10 cellular contexts compared by ENCODE assay signal in the genomic region with DNA sequence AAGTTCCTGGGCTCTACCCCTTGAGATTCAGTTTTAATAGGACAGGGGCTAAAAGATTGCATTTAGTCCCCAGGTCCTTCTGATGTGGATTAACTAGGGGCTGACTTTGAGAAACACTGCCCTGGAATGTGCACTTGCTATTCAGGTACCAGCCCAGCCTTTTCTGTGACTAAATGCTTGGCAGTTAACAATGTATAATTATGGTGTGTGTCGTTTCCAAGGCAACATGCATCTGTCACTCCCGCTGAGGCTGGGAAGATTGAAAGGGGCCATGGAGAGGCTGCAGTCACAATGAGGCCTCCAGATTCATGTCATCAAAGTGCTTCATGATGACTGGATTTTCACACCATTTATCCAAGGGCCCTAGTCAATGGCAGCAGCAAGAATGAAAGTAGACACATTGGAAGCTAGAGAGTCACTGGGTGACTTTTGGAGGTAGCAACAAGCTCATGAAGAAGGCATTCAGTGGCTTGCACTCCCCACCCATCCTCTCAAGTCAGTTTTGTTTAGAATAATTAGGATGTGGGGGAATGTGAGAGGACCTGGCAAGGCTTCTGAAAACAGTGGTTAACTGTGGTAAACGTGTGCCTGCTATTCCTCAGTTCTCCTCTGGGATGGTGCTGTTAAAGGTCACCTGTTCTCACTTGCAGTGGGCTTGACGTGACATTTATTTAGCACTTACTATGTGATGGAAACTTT. TPM values are rescaled to one million over a fixed set of nuclear protein-coding genes. Genes with fewer than 3 reads are reported as not detected.
DNase-seq lines count a peak whose midpoint lies in the region; ATAC-seq and TF ChIP-seq lines count a peak whose summit lies in the region.
"Had no signal": no experiment of that assay in that cellular context is flagged by ENCODE, and none has a peak within 500 bp of the region (broad histone marks: within the 10 kb centered on the region; RNA-seq: fewer than 3 reads in every experiment).

No MANE protein-coding gene starts in this region.

- in situ Hi-C loops in Caki2 (cut with HindIII; ENCODE audit: low pct_unique_long_range_greater_than_20kb, low sequenced_read_pairs), result no loop called here
- in situ Hi-C loops in astrocyte of the spinal cord (cut with HindIII; ENCODE audit: low sequenced_read_pairs), result no loop called here

- H3K4me1 ChIP-seq in prostate gland (replicated peaks), result no peaks in the 10 kb centered on the region

- 63% methylated on average over 4 of the region's 4 CpGs for WGBS in prostate gland

- no peak overlapping the region for H3K4me3 Mint-ChIP-seq in activated CD8-positive, alpha-beta memory T cell treated with anti-CD3 and anti-CD28 coated beads, Interleukin-2, amount 10 ng/mL, durations not matched to agents 7 days and 5 days

- TF ChIP-seq CTCF in astrocyte of the spinal cord (IDR thresholded peaks at IDR 0.05; ENCODE audit: low read depth, low read length) (no peak), prostate gland (IDR thresholded peaks at IDR 0.05) (no peak)

- H3K27ac ChIP-seq in prostate gland, result no peak overlapping the region

- H3K27me3 Mint-ChIP-seq in activated CD8-positive, alpha-beta memory T cell treated with anti-CD3 and anti-CD28 coated beads, Interleukin-2, amount 10 ng/mL, durations not matched to agents 7 days and 5 days, result peaks cover 5% of the 10 kb centered on the region

- H3K36me3 Mint-ChIP-seq in activated CD8-positive, alpha-beta memory T cell treated with anti-CD3 and anti-CD28 coated beads, Interleukin-2, amount 10 ng/mL, durations not matched to agents 7 days and 5 days, result no peaks in the 10 kb centered on the region

- H3K27me3 ChIP-seq in MG63 (no peaks in the 10 kb centered on the region), prostate gland (replicated peaks; ENCODE audit: insufficient read depth) (no peaks in the 10 kb centered on the region)
- H3K27me3 ChIP-seq: pancreas had no signal

- CTCF ChIA-PET in activated CD8-positive, alpha-beta memory T cell treated with anti-CD3 and anti-CD28 coated beads, Interleukin-2, amount 10 ng/mL, durations not matched to agents 7 days and 5 days (lab: Charles Lee), result no interaction called here

- no peaks in the 10 kb centered on the region for H3K4me1 Mint-ChIP-seq in activated CD8-positive, alpha-beta memory T cell treated with anti-CD3 and anti-CD28 coated beads, Interleukin-2, amount 10 ng/mL, durations not matched to agents 7 days and 5 days

- H3K9me3 ChIP-seq in MG63, result no peaks in the 10 kb centered on the region
- no peaks in the 10 kb centered on the region for H3K9me3 ChIP-seq in prostate gland
- H3K9me3 ChIP-seq: pancreas had no signal

- H3K27ac Mint-ChIP-seq in activated CD8-positive, alpha-beta memory T cell treated with anti-CD3 and anti-CD28 coated beads, Interleukin-2, amount 10 ng/mL, durations not matched to agents 7 days and 5 days, result no peak overlapping the region

- intact Hi-C loops in prostate gland (cut with DNase I), result no loop called here

- H3K36me3 ChIP-seq in MG63 (peaks cover 30% of the 10 kb centered on the region), prostate gland (no peaks in the 10 kb centered on the region)
- H3K36me3 ChIP-seq: pancreas had no signal

- DNase-seq in Caki2 (ENCODE audit: low read depth) (peak; percentile 94), MG63 (peak; percentile 54), astrocyte of the spinal cord (ENCODE audit: low read depth, low spot score) (peak; percentile 83), medulla oblongata (ENCODE audit: extremely low spot score) (peak; percentile 46), prostate gland (ENCODE audit: low spot score) (no peak)
- no peak for DNase-seq in activated CD8-positive, alpha-beta memory T cell treated with anti-CD3 and anti-CD28 coated beads, Interleukin-2, amount 10 ng/mL, durations not matched to agents 7 days and 5 days
- DNase-seq: cortex of kidney had no signal

- H3K4me3 ChIP-seq in MG63, result no peak overlapping the region
- no peak overlapping the region for H3K4me3 ChIP-seq in astrocyte of the spinal cord (ENCODE audit: low read depth, low read length)
- H3K4me3 ChIP-seq in prostate gland, result no peak overlapping the region
- H3K4me3 ChIP-seq: pancreas had no signal

- no peak for TF ChIP-seq POLR2A in prostate gland (IDR thresholded peaks at IDR 0.05)

- no peak for ATAC-seq in GM21529 (IDR thresholded peaks at IDR 0.05; ENCODE audit: unreplicated experiment)
- no peak for ATAC-seq in activated CD8-positive, alpha-beta memory T cell treated with anti-CD3 and anti-CD28 coated beads, Interleukin-2, amount 10 ng/mL, durations not matched to agents 7 days and 5 days
- ATAC-seq in HG02588 (IDR thresholded peaks at IDR 0.05; ENCODE audit: unreplicated experiment), result no peak

- no peaks in the 10 kb centered on the region for H3K9me3 Mint-ChIP-seq in activated CD8-positive, alpha-beta memory T cell treated with anti-CD3 and anti-CD28 coated beads, Interleukin-2, amount 10 ng/mL, durations not matched to agents 7 days and 5 days (ENCODE audit: low read depth)

RNA-seq across cellular contexts. Expression of gene RAI14, which starts 28.3 kb away (rescaled TPM):
- total RNA-seq in Caki2 (2014; rRNA removed; shearing (Covaris generic); ENCODE audit: low replicate concordance), result 53.9 and 56.3 TPM in 2 replicates
- total RNA-seq in MG63 (2014; rRNA removed; shearing (Covaris generic); ENCODE audit: low replicate concordance), result 34.4 and 34.6 TPM in 2 replicates
- total RNA-seq in activated CD8-positive, alpha-beta memory T cell treated with anti-CD3 and anti-CD28 coated beads, Interleukin-2, amount 10 ng/mL, durations not matched to agents 7 days and 5 days, result under 1 TPM in 1 of 2 experiments, not detected in 1; 0.61 TPM
- 10 to 100 TPM in 1 of 2 donors, 1 to 10 TPM in 1; 9.6 to 23.7 TPM for total RNA-seq in prostate gland

Comparison
In these comparisons a context has a peak if more than half of its experiments do, and no peak if none do; other contexts are left out.
1. DNase-seq: peak in Caki2 (single experiment), MG63 (single experiment), astrocyte of the spinal cord (single experiment) and medulla oblongata (single experiment); none in activated CD8-positive, alpha-beta memory T cell treated with anti-CD3 and anti-CD28 coated beads, Interleukin-2, amount 10 ng/mL, durations not matched to agents 7 days and 5 days (single experiment) and prostate gland (single experiment).
2. RNA of gene RAI14, which starts 28.3 kb away (total RNA-seq): 53.9 to 56.3 TPM in Caki2, 34.4 to 34.6 TPM in MG63 and 9.6 to 23.7 TPM in prostate gland; 0.61 TPM in activated CD8-positive, alpha-beta memory T cell treated with anti-CD3 and anti-CD28 coated beads, Interleukin-2, amount 10 ng/mL, durations not matched to agents 7 days and 5 days; every median in the first group is over 4 times any median in the second.